In the genomic region with DNA sequence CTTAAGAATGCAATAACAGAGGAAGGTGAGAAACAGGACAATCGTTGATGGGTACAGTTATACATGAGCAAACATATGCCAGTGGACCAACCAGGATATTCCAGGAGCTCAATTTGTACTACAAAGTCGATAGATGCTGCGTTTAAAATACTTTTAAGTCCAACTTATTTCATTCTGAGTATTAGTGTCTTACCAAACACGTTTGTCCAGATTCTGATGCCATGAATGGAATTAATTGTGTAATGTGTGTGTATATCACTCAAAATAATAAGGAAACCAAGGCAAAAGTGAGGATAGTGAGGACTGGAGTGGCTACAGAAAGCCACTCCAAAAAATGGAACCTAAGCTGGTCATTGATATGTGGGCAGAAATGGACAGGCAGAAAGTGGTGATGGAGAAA, we compare ENCODE assay signal across 30 cellular contexts.
"Had no signal": no experiment of that assay in that cellular context is flagged by ENCODE, and none has a peak within 500 bp of the region (broad histone marks: within the 10 kb centered on the region; RNA-seq: fewer than 3 reads in every experiment).

No MANE protein-coding gene starts in this region.

- H3K4me3 ChIP-seq: adrenal gland, Peyer's patch, SJSA1 had no signal

- H3K27me3 Mint-ChIP-seq: activated CD4-positive, alpha-beta T cell treated with anti-CD3 and anti-CD28 coated beads, Interleukin-2, amount 10 ng/mL, durations not matched to agents 24 days and 14 days; activated CD8-positive, alpha-beta T cell treated with anti-CD3 and anti-CD28 coated beads for 36 hours; activated T-helper 17 cell treated with anti-CD3 and anti-CD28 coated beads, Interleukin-2, amount 50 U/mL, for 72 hours had no signal

- ATAC-seq: activated CD8-positive, alpha-beta T cell treated with anti-CD3 and anti-CD28 coated beads for 36 hours; activated T-cell treated with anti-CD3 and anti-CD28 coated beads, Interleukin-2, amount 50 U/mL, for 72 hours; activated T-helper 17 cell treated with anti-CD3 and anti-CD28 coated beads, Interleukin-2, amount 50 U/mL, for 72 hours; PC-3 had no signal

- H3K36me3 Mint-ChIP-seq: brain had no signal

- H3K4me3 Mint-ChIP-seq: activated CD4-positive, alpha-beta T cell treated with anti-CD3 and anti-CD28 coated beads, Interleukin-2, amount 10 ng/mL, durations not matched to agents 24 days and 14 days; activated CD8-positive, alpha-beta T cell treated with anti-CD3 and anti-CD28 coated beads for 36 hours; activated T-cell treated with anti-CD3 and anti-CD28 coated beads, Interleukin-2, amount 50 U/mL, for 72 hours; activated T-helper 17 cell treated with anti-CD3 and anti-CD28 coated beads, Interleukin-2, amount 50 U/mL, for 72 hours; brain; T-helper 1 cell treated with Interleukin-12 subunit alpha and Interleukin-12 subunit beta and Interleukin-4 antibody, amounts not matched to agents 30 μg/mL and 1 μg/mL, for 36 hours; T-helper 2 cell treated with Interferon-gamma antibody and Interleukin-4, amounts not matched to agents 5 μg/mL and 100 μg/mL, for 36 hours had no signal

- H3K4me1 Mint-ChIP-seq: activated CD4-positive, alpha-beta T cell treated with anti-CD3 and anti-CD28 coated beads, Interleukin-2, amount 10 ng/mL, durations not matched to agents 24 days and 14 days; activated T-helper 17 cell treated with anti-CD3 and anti-CD28 coated beads, Interleukin-2, amount 50 U/mL, for 72 hours had no signal

- H3K27ac Mint-ChIP-seq: activated CD4-positive, alpha-beta T cell treated with anti-CD3 and anti-CD28 coated beads, Interleukin-2, amount 10 ng/mL, durations not matched to agents 24 days and 14 days; activated CD8-positive, alpha-beta T cell treated with anti-CD3 and anti-CD28 coated beads for 36 hours; activated T-cell treated with anti-CD3 and anti-CD28 coated beads, Interleukin-2, amount 50 U/mL, for 72 hours; activated T-helper 17 cell treated with anti-CD3 and anti-CD28 coated beads, Interleukin-2, amount 50 U/mL, for 72 hours; brain; T-helper 1 cell treated with Interleukin-12 subunit alpha and Interleukin-12 subunit beta and Interleukin-4 antibody, amounts not matched to agents 30 μg/mL and 1 μg/mL, for 36 hours; T-helper 2 cell treated with Interferon-gamma antibody and Interleukin-4, amounts not matched to agents 5 μg/mL and 100 μg/mL, for 36 hours had no signal

- DNase-seq: activated CD4-positive, alpha-beta T cell treated with anti-CD3 and anti-CD28 coated beads, Interleukin-2, amount 10 ng/mL, durations not matched to agents 24 days and 14 days; activated CD4-positive, alpha-beta T cell treated with anti-CD3 and anti-CD28 coated beads, Interleukin-2, amount 50 U/mL, for 4 hours; activated CD8-positive, alpha-beta T cell treated with anti-CD3 and anti-CD28 coated beads for 36 hours; activated effector memory CD4-positive, alpha-beta T cell treated with anti-CD3 and anti-CD28 coated beads, Interleukin-2, amount 50 U/mL, for 16 hours; activated naive CD4-positive, alpha-beta T cell; activated naive CD4-positive, alpha-beta T cell treated with anti-CD3 and anti-CD28 coated beads, Interleukin-2, amount 50 U/mL, for 16 hours; activated T-cell treated with anti-CD3 and anti-CD28 coated beads, Interleukin-2, amount 50 U/mL, for 1 hour; activated T-cell treated with anti-CD3 and anti-CD28 coated beads, Interleukin-2, amount 50 U/mL, for 72 hours; adrenal gland; central memory CD4-positive, alpha-beta T cell; MM.1S; NCI-H1092 treated with DMSO at 0.1 percent for 48 hours; NCI-H1417; NCI-H146; NCI-H187 treated with DMSO at 0.1 percent for 48 hours; NCI-H2081; NCI-H345; NCI-H524 treated with DMSO at 0.1 percent for 48 hours; PC-3; Peyer's patch; RPMI8226; SHP77 treated with DMSO at 0.1 percent for 48 hours; SK-N-SH had no signal

- FAIRE-seq: astrocyte, TTC549 had no signal

- H3K9me3 Mint-ChIP-seq: activated CD4-positive, alpha-beta T cell treated with anti-CD3 and anti-CD28 coated beads, Interleukin-2, amount 10 ng/mL, durations not matched to agents 24 days and 14 days; brain; T-helper 1 cell treated with Interleukin-12 subunit alpha and Interleukin-12 subunit beta and Interleukin-4 antibody, amounts not matched to agents 30 μg/mL and 1 μg/mL, for 36 hours had no signal
